24 cellular contexts compared by ENCODE assay signal in the genomic region with DNA sequence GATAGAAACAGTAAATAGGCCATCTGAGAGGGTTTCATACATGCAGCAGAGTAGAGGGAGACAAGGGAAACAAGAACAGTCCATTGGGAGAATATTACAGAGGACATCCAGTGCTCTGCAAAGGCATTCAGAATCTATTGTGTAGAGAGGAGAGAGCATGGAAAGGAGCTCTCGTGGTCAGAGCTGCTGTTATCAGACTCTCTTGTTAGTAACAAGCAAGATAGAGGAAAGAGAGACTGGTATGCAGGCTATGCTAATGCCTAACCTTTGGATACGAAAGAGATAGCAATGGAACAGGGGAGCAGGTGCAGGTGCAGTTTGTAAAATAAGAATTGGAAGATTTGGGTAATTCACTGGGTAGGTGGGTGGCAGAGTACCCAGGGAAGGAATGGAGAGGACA.
"Had no signal": no experiment of that assay in that cellular context is flagged by ENCODE, and none has a peak within 500 bp of the region (broad histone marks: within the 10 kb centered on the region; RNA-seq: fewer than 3 reads in every experiment).

No MANE protein-coding gene starts in this region.

- H3K4me1 Mint-ChIP-seq: activated CD4-positive, alpha-beta memory T cell treated with anti-CD3 and anti-CD28 coated beads, Interleukin-2, amount 10 ng/mL, durations not matched to agents 7 days and 5 days; activated CD4-positive, alpha-beta T cell treated with anti-CD3 and anti-CD28 coated beads, Interleukin-2, amount 10 ng/mL, durations not matched to agents 7 days and 5 days had no signal

- H3K27ac Mint-ChIP-seq: activated CD4-positive, alpha-beta memory T cell treated with anti-CD3 and anti-CD28 coated beads, Interleukin-2, amount 10 ng/mL, durations not matched to agents 7 days and 5 days; activated CD4-positive, alpha-beta T cell treated with anti-CD3 and anti-CD28 coated beads, Interleukin-2, amount 10 ng/mL, durations not matched to agents 7 days and 5 days; activated naive CD8-positive, alpha-beta T cell; activated T-cell treated with anti-CD3 and anti-CD28 coated beads, Interleukin-2, amount 50 U/mL, for 24 hours; activated T-cell treated with anti-CD3 and anti-CD28 coated beads, Interleukin-2, amount 50 U/mL, for 72 hours had no signal

- H3K27ac ChIP-seq: colonic mucosa had no signal

- H3K36me3 ChIP-seq: colonic mucosa had no signal

- H3K27me3 Mint-ChIP-seq: activated CD4-positive, alpha-beta memory T cell treated with anti-CD3 and anti-CD28 coated beads, Interleukin-2, amount 10 ng/mL, durations not matched to agents 7 days and 5 days; activated CD4-positive, alpha-beta T cell treated with anti-CD3 and anti-CD28 coated beads, Interleukin-2, amount 10 ng/mL, durations not matched to agents 7 days and 5 days; activated naive CD8-positive, alpha-beta T cell; activated T-cell treated with anti-CD3 and anti-CD28 coated beads, Interleukin-2, amount 50 U/mL, for 24 hours had no signal

- DNase-seq: activated CD4-positive, alpha-beta memory T cell treated with anti-CD3 and anti-CD28 coated beads, Interleukin-2, amount 10 ng/mL, durations not matched to agents 7 days and 5 days; activated CD4-positive, alpha-beta T cell treated with anti-CD3 and anti-CD28 coated beads for 1 hour; activated CD4-positive, alpha-beta T cell treated with anti-CD3 and anti-CD28 coated beads for 4 hours; activated CD4-positive, alpha-beta T cell treated with anti-CD3 and anti-CD28 coated beads, Interleukin-2, amount 10 ng/mL, durations not matched to agents 7 days and 5 days; activated CD4-positive, alpha-beta T cell treated with anti-CD3 and anti-CD28 coated beads, Interleukin-2, amount 50 U/mL, for 4 hours; activated CD8-positive, alpha-beta memory T cell treated with anti-CD3 and anti-CD28 coated beads, Interleukin-2, amount 50 U/mL, for 48 hours; activated effector memory CD4-positive, alpha-beta T cell treated with Interleukin-2 at 50 U/mL for 16 hours; activated gamma-delta T cell treated with Interleukin-2 at 50 U/mL for 16 hours; activated naive CD4-positive, alpha-beta T cell treated with anti-CD3 and anti-CD28 coated beads, Interleukin-2, amount 50 U/mL, for 16 hours; activated naive CD4-positive, alpha-beta T cell treated with Interleukin-2 at 50 U/mL for 16 hours; activated T-cell treated with anti-CD3 and anti-CD28 coated beads for 4 hours; activated T-cell treated with anti-CD3 and anti-CD28 coated beads, Interleukin-2, amount 50 U/mL, for 24 hours; activated T-cell treated with anti-CD3 and anti-CD28 coated beads, Interleukin-2, amount 50 U/mL, for 72 hours; amniotic stem cell; anterior cingulate cortex; central memory CD4-positive, alpha-beta T cell; cerebellar nuclear complex; colonic mucosa; effector CD8-positive, alpha-beta T cell; foreskin fibroblast; head of caudate nucleus; T-helper 2 cell had no signal

- H3K4me1 ChIP-seq: colonic mucosa had no signal

- H3K9me3 ChIP-seq: colonic mucosa had no signal

- H3K4me3 Mint-ChIP-seq: activated CD4-positive, alpha-beta memory T cell treated with anti-CD3 and anti-CD28 coated beads, Interleukin-2, amount 10 ng/mL, durations not matched to agents 7 days and 5 days; activated CD4-positive, alpha-beta T cell treated with anti-CD3 and anti-CD28 coated beads, Interleukin-2, amount 10 ng/mL, durations not matched to agents 7 days and 5 days; activated naive CD8-positive, alpha-beta T cell; activated T-cell treated with anti-CD3 and anti-CD28 coated beads, Interleukin-2, amount 50 U/mL, for 24 hours; activated T-cell treated with anti-CD3 and anti-CD28 coated beads, Interleukin-2, amount 50 U/mL, for 72 hours had no signal

- H3K36me3 Mint-ChIP-seq: activated naive CD8-positive, alpha-beta T cell had no signal

- H3K27me3 ChIP-seq: colonic mucosa had no signal

- ATAC-seq: activated T-cell treated with anti-CD3 and anti-CD28 coated beads, Interleukin-2, amount 50 U/mL, for 72 hours; esophagus mucosa had no signal

- H3K4me3 ChIP-seq: colonic mucosa had no signal
